ENCODE assay signal across 8 cellular contexts in genomic region chr22:40107756-40108437, GRCh38.
A peak's percentile ranks its signal among the peaks of the same experiment; 100 is the strongest.
DNase-seq lines count a peak whose midpoint lies in the region; ATAC-seq lines count a peak whose summit lies in the region.

No MANE protein-coding gene starts in this region.

- H3K4me3 ChIP-seq in subcutaneous abdominal adipose tissue (ENCODE audit: low read depth in 1 of 5, low read length in 5 of 5), result peak overlapping the region; percentile 44 to 61 (median 47)

- peaks cover 69% of the 10 kb centered on the region for H3K4me1 Mint-ChIP-seq in activated naive CD8-positive, alpha-beta T cell treated with anti-CD3 and anti-CD28 coated beads, Interleukin-2, amount 50 U/mL, for 24 hours

- peaks cover 3% of the 10 kb centered on the region for H3K36me3 Mint-ChIP-seq in activated naive CD8-positive, alpha-beta T cell treated with anti-CD3 and anti-CD28 coated beads, Interleukin-2, amount 50 U/mL, for 24 hours (ENCODE audit: low read depth)

- H3K9ac ChIP-seq in subcutaneous abdominal adipose tissue (ENCODE audit: low read length in 5 of 5), result peak overlapping the region; percentile 21 to 48 (median 37)

- no peaks in the 10 kb centered on the region for H3K9me3 Mint-ChIP-seq in activated naive CD8-positive, alpha-beta T cell treated with anti-CD3 and anti-CD28 coated beads, Interleukin-2, amount 50 U/mL, for 24 hours

- H3K27ac ChIP-seq in subcutaneous abdominal adipose tissue (ENCODE audit: low read depth, low read length), result peak overlapping the region; percentile 20

- no peaks in the 10 kb centered on the region for H3K9me3 ChIP-seq in subcutaneous abdominal adipose tissue (ENCODE audit: control insufficient read depth in 5 of 5, low read length in 5 of 5)

- intact Hi-C loops in Right ventricle myocardium inferior (cut with DNase I), result no loop called here
- intact Hi-C loops in cardiac septum (cut with DNase I), result no loop called here

- no peak for DNase-seq in Right ventricle myocardium inferior (ENCODE audit: missing footprints)
- DNase-seq in cardiac septum (ENCODE audit: low spot score), result no peak
- peak; percentile 43 for DNase-seq in activated naive CD8-positive, alpha-beta T cell treated with anti-CD3 and anti-CD28 coated beads, Interleukin-2, amount 50 U/mL, for 24 hours
- DNase-seq in islet precursor cell, result peak; percentile 71
- DNase-seq in NCI-H146 treated with DMSO at 0.1 percent for 48 hours (lab: John Stamatoyannopoulos, UW; ENCODE audit: unreplicated experiment), result no peak
- no peak for DNase-seq in medulla oblongata (ENCODE audit: extremely low spot score)

- H3K27ac Mint-ChIP-seq in activated naive CD8-positive, alpha-beta T cell treated with anti-CD3 and anti-CD28 coated beads, Interleukin-2, amount 50 U/mL, for 24 hours, result peak overlapping the region; percentile 90

- no peaks in the 10 kb centered on the region for H3K36me3 ChIP-seq in subcutaneous abdominal adipose tissue (ENCODE audit: control insufficient read depth in 5 of 5, insufficient read depth in 5 of 5, low read length in 5 of 5)

- peaks cover 6 to 27% (median 14%) of the 10 kb centered on the region in 5 donors for H3K4me1 ChIP-seq in subcutaneous abdominal adipose tissue (ENCODE audit: control insufficient read depth in 5 of 5, insufficient read depth in 5 of 5, low read length in 5 of 5)

- H3K27me3 Mint-ChIP-seq in activated naive CD8-positive, alpha-beta T cell treated with anti-CD3 and anti-CD28 coated beads, Interleukin-2, amount 50 U/mL, for 24 hours, result no peaks in the 10 kb centered on the region

- peak overlapping the region; percentile 79 for H3K4me3 Mint-ChIP-seq in activated naive CD8-positive, alpha-beta T cell treated with anti-CD3 and anti-CD28 coated beads, Interleukin-2, amount 50 U/mL, for 24 hours

- no peaks in the 10 kb centered on the region for H3K27me3 ChIP-seq in subcutaneous abdominal adipose tissue (ENCODE audit: control insufficient read depth in 5 of 5, insufficient read depth in 4 of 5, low read length in 5 of 5)

- ATAC-seq in Right ventricle myocardium inferior (peak; percentile 64), HG03139 (IDR thresholded peaks at IDR 0.05; ENCODE audit: unreplicated experiment) (no peak)
- peak; percentile 97 for ATAC-seq in activated naive CD8-positive, alpha-beta T cell treated with anti-CD3 and anti-CD28 coated beads, Interleukin-2, amount 50 U/mL, for 24 hours

Comparison
In these comparisons a context has a peak if more than half of its experiments do, and no peak if none do; other contexts are left out.
1. DNase-seq: peak in activated naive CD8-positive, alpha-beta T cell treated with anti-CD3 and anti-CD28 coated beads, Interleukin-2, amount 50 U/mL, for 24 hours (single experiment) and islet precursor cell (single experiment); none in Right ventricle myocardium inferior (single experiment), cardiac septum (single experiment), NCI-H146 treated with DMSO at 0.1 percent for 48 hours (single experiment) and medulla oblongata (single experiment).